1 cellular context compared by ENCODE assay signal in genomic region chr6:104859225-104860146, GRCh38.
TF ChIP-seq lines count a peak whose summit lies in the region.

TSS of gene HACE1 (minus strand) at chr6:104859919. CDS start at chr6:104859642, 277 bp downstream.

TF ChIP-seq in GM12878, 131 proteins besides CTCF, POLR2A, EP300 and RAD21 (continued from another document and continues in another):
- TF ChIP-seq SREBF2 (IDR thresholded peaks at IDR 0.05; ENCODE audit: low read length) (no peak), ZNF217 (IDR thresholded peaks at IDR 0.05) (peak; percentile 44; the same call in 1 of the 2 replicates), LARP7 (IDR thresholded peaks at IDR 0.05) (peak; percentile 89), NFXL1 (IDR thresholded peaks at IDR 0.05; ENCODE audit: borderline replicate concordance) (no peak), DPF2 (IDR thresholded peaks at IDR 0.05) (peak; percentile 79), HCFC1 (IDR thresholded peaks at IDR 0.05; ENCODE audit: low read length) (peak; percentile 81), KAT2A (conservative IDR thresholded peaks at IDR 0.05; ENCODE audit: control insufficient read depth, low read depth, low read length) (no peak), STAT1 (conservative IDR thresholded peaks at IDR 0.05) (peak; percentile 67; the same call in 1 of the 2 replicates), CEBPZ (IDR thresholded peaks at IDR 0.05; ENCODE audit: low read depth, low read length) (no peak), HDGF (IDR thresholded peaks at IDR 0.05) (0 out of 2 replicates have a peak, but pooled peaks have one; percentile 19), BCLAF1 (IDR thresholded peaks at IDR 0.05) (no peak), IKZF2 (IDR thresholded peaks at IDR 0.05) (no peak; a peak in 1 of 4 replicates), MEF2A (IDR thresholded peaks at IDR 0.05; ENCODE audit: insufficient read depth, low read depth, low read length) (no peak), PBX3 (IDR thresholded peaks at IDR 0.05; ENCODE audit: insufficient replicate concordance, low read depth, low read length) (no peak), MTA3 (IDR thresholded peaks at IDR 0.05; ENCODE audit: borderline replicate concordance, low read length) (no peak), ZBTB40 (IDR thresholded peaks at IDR 0.05; ENCODE audit: borderline replicate concordance) (no peak; the same call in 1 of the 2 replicates), HDAC6 (IDR thresholded peaks at IDR 0.05; ENCODE audit: unreplicated experiment) (no peak), RELB (IDR thresholded peaks at IDR 0.05; ENCODE audit: low read depth) (no peak), FOS (IDR thresholded peaks at IDR 0.05; ENCODE audit: borderline replicate concordance, extremely low read depth, insufficient read length) (no peak), SIX5 (IDR thresholded peaks at IDR 0.05; ENCODE audit: low read depth, low read length, severe bottlenecking) (peak; percentile 84), IKZF1 (conservative IDR thresholded peaks at IDR 0.05) (peak; percentile 96), PAX8 (IDR thresholded peaks at IDR 0.05) (no peak), MEF2B (IDR thresholded peaks at IDR 0.05; ENCODE audit: partially characterized antibody, poor library complexity, severe bottlenecking) (no peak), KDM1A (IDR thresholded peaks at IDR 0.05; ENCODE audit: borderline replicate concordance) (no peak), TCF3 (IDR thresholded peaks at IDR 0.05; ENCODE audit: borderline replicate concordance, insufficient read depth, low read depth, low read length) (0 out of 2 replicates have a peak, but pooled peaks have one; percentile 28), NR2F1 (conservative IDR thresholded peaks at IDR 0.05) (peak; percentile 55; the same call in 1 of the 2 replicates), PAX5 (IDR thresholded peaks at IDR 0.05; ENCODE audit: borderline replicate concordance, low read depth, low read length) (0 out of 2 replicates have a peak, but pooled peaks have one; percentile 5), CHD2 (IDR thresholded peaks at IDR 0.05; ENCODE audit: borderline replicate concordance, low read depth, low read length) (0 out of 2 replicates have a peak, but pooled peaks have one; percentile 32), ATF2 (IDR thresholded peaks at IDR 0.05; ENCODE audit: low read length) (no peak), GABPA (IDR thresholded peaks at IDR 0.05; ENCODE audit: low read depth) (no peak), TCF12 (IDR thresholded peaks at IDR 0.05; ENCODE audit: low read depth, low read length) (no peak), NFIC (IDR thresholded peaks at IDR 0.05; ENCODE audit: low read depth, low read length) (no peak), RFX5 (IDR thresholded peaks at IDR 0.05; ENCODE audit: low read depth, low read length) (no peak), ELK1 (IDR thresholded peaks at IDR 0.05; ENCODE audit: low read depth, low read length) (no peak), SMC3 (IDR thresholded peaks at IDR 0.05; ENCODE audit: borderline replicate concordance, low read length) (no peak), CEBPB (IDR thresholded peaks at IDR 0.05; ENCODE audit: borderline replicate concordance in 1 of 2, low read depth in 2 of 2, low read length in 2 of 2) (no peak), BACH1 (IDR thresholded peaks at IDR 0.05; ENCODE audit: borderline replicate concordance) (peak; percentile 56; the same call in 1 of the 2 replicates), IRF3 (IDR thresholded peaks at IDR 0.05) (no peak), MYB (IDR thresholded peaks at IDR 0.05; ENCODE audit: borderline replicate concordance, low read depth, low read length) (no peak), ATF7 (IDR thresholded peaks at IDR 0.05; ENCODE audit: low read depth) (no peak), YY1 (IDR thresholded peaks at IDR 0.05; ENCODE audit: low read depth, low read length) (peak; percentile 62), RBBP5 (conservative IDR thresholded peaks at IDR 0.05) (no peak), EZH2 (IDR thresholded peaks at IDR 0.05; ENCODE audit: borderline replicate concordance, control insufficient read depth, low read depth, low read length) (no peak), SP1 (IDR thresholded peaks at IDR 0.05; ENCODE audit: low read depth, low read length) (no peak), YBX1 (IDR thresholded peaks at IDR 0.05) (no peak)
